In the genomic region with DNA sequence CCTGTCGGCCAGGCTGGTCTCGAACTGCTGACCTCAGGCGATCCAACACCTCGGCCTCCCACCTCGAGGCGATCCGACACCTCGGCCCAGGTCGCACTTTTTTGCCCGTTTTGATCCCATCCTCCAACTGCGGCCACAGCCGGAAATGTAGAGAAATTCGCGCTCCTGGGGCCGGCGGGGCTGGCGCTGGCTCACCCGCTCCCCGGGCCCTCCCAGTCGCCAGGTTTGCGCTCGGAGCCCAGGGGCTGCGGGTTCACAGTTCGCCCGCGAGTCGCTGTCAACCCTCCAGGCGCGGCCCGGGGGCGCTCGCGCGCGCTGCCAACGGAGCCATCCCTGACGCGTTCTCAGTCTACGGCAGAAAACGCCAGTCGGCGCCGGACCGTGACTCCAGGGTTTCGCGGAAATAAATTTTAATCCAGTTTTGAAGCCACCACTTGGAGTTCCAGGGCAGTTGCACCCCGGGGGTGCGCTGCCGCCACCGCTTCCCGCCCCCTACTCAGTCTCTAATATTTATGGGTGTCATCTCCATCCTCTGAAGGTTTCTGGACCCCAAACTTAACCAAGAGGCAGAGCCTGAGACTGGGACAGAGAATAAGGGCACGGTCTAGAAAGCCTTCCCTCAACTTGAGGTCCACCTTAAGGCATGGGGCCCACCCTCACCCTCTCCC, we compare ENCODE assay signal across 8 cellular contexts. TPM values are rescaled to one million over a fixed set of nuclear protein-coding genes. Genes with fewer than 3 reads are reported as not detected.
DNase-seq lines count a peak whose midpoint lies in the region; ATAC-seq, FAIRE-seq and TF ChIP-seq lines count a peak whose summit lies in the region.

No MANE protein-coding gene starts in this region.

- peaks cover 5% of the 10 kb centered on the region for H3K79me1 ChIP-seq in trophoblast cell (ENCODE audit: low read length)

- H3K4me2 ChIP-seq in trophoblast cell (ENCODE audit: low read length): peak overlapping the region; percentile 61

- peak overlapping the region; percentile 45 for H4K91ac ChIP-seq in trophoblast cell (ENCODE audit: low read depth, low read length)

- no peaks in the 10 kb centered on the region for H3K36me3 ChIP-seq in trophoblast cell (ENCODE audit: control insufficient read depth in 1 of 2, insufficient read depth in 2 of 2, low read length in 2 of 2)
- H3K36me3 ChIP-seq in upper lobe of left lung: no peaks in the 10 kb centered on the region

- H3K36me3 Mint-ChIP-seq in activated T-helper 2 cell treated with anti-CD3 and anti-CD28 coated beads, Interferon-gamma antibody, Interleukin-2, Interleukin-4, amounts not matched to agents 10 μg/mL and 5 μg/mL and 100 μg/mL, durations not matched to agents 14 hours and 24 hours and 36 hours (ENCODE audit: low read depth): no peaks in the 10 kb centered on the region

- H2AFZ ChIP-seq in trophoblast cell (ENCODE audit: insufficient read depth, low read length, poor library complexity): peak overlapping the region; percentile 52

- no peak overlapping the region for H3K4ac ChIP-seq in trophoblast cell (ENCODE audit: low read depth, low read length)

- no peak for DNase-seq in GM18507 (ENCODE audit: extremely low spot score, insufficient read length, low read depth)
- DNase-seq in NCI-H69 (lab: John Stamatoyannopoulos, UW): peak; percentile 85
- DNase-seq in activated T-helper 2 cell treated with anti-CD3 and anti-CD28 coated beads, Interferon-gamma antibody, Interleukin-2, Interleukin-4, amounts not matched to agents 10 μg/mL and 5 μg/mL and 100 μg/mL, durations not matched to agents 14 hours and 24 hours and 36 hours (ENCODE audit: low spot score): peak; percentile 73
- DNase-seq in fibroblast of villous mesenchyme (ENCODE audit: low read depth): peak; percentile 78
- peak; percentile 91 to 95 for DNase-seq in trophoblast cell
- peak; percentile 90 to 97 for DNase-seq in upper lobe of left lung

- H3K9me3 Mint-ChIP-seq in activated T-helper 2 cell treated with anti-CD3 and anti-CD28 coated beads, Interferon-gamma antibody, Interleukin-2, Interleukin-4, amounts not matched to agents 10 μg/mL and 5 μg/mL and 100 μg/mL, durations not matched to agents 14 hours and 24 hours and 36 hours: no peaks in the 10 kb centered on the region

- H3K27ac Mint-ChIP-seq in activated T-helper 2 cell treated with anti-CD3 and anti-CD28 coated beads, Interferon-gamma antibody, Interleukin-2, Interleukin-4, amounts not matched to agents 10 μg/mL and 5 μg/mL and 100 μg/mL, durations not matched to agents 14 hours and 24 hours and 36 hours: peak overlapping the region; percentile 22

- peak overlapping the region; percentile 78 for H4K8ac ChIP-seq in trophoblast cell (ENCODE audit: low read depth, low read length)

- H2BK12ac ChIP-seq in trophoblast cell (ENCODE audit: low read length): peak overlapping the region; percentile 82

- WGBS in trophoblast cell (ENCODE audit: extremely low coverage, insufficient coverage, insufficient read length): no CpG with 5 or more reads among the region's 52 CpGs
- WGBS in upper lobe of left lung, 2 donors: 3 to 6% methylated on average over 21 to 52 of the region's 52 CpGs

- H3K27me3 Mint-ChIP-seq in activated T-helper 2 cell treated with anti-CD3 and anti-CD28 coated beads, Interferon-gamma antibody, Interleukin-2, Interleukin-4, amounts not matched to agents 10 μg/mL and 5 μg/mL and 100 μg/mL, durations not matched to agents 14 hours and 24 hours and 36 hours (ENCODE audit: low read depth): no peaks in the 10 kb centered on the region

- H3K4me3 Mint-ChIP-seq in activated T-helper 2 cell treated with anti-CD3 and anti-CD28 coated beads, Interferon-gamma antibody, Interleukin-2, Interleukin-4, amounts not matched to agents 10 μg/mL and 5 μg/mL and 100 μg/mL, durations not matched to agents 14 hours and 24 hours and 36 hours (ENCODE audit: low read depth): peak overlapping the region; percentile 21

- H3K14ac ChIP-seq in trophoblast cell (ENCODE audit: low read length): peak overlapping the region; percentile 57

- no peak for TF ChIP-seq EP300 in upper lobe of left lung (IDR thresholded peaks at IDR 0.05)

- intact Hi-C loops in activated T-helper 2 cell treated with anti-CD3 and anti-CD28 coated beads, Interferon-gamma antibody, Interleukin-2, Interleukin-4, amounts not matched to agents 10 μg/mL and 5 μg/mL and 100 μg/mL, durations not matched to agents 14 hours and 24 hours and 36 hours (cut with micrococcal nuclease): loop anchor here (2.0 kb wide), 2 partner anchors 13 to 17 kb away; partner anchors contain the start of gene TYMP

- no peak overlapping the region for H2AK5ac ChIP-seq in trophoblast cell (ENCODE audit: low read length)

- H3K4me1 Mint-ChIP-seq in activated T-helper 2 cell treated with anti-CD3 and anti-CD28 coated beads, Interferon-gamma antibody, Interleukin-2, Interleukin-4, amounts not matched to agents 10 μg/mL and 5 μg/mL and 100 μg/mL, durations not matched to agents 14 hours and 24 hours and 36 hours (ENCODE audit: low read depth): peaks cover 53% of the 10 kb centered on the region

- TF ChIP-seq POLR2A in upper lobe of left lung (IDR thresholded peaks at IDR 0.05): peak in 1 of 4 donors; percentile 51

- H3K18ac ChIP-seq in trophoblast cell (ENCODE audit: low read length): no peak overlapping the region

- H3K4me3 ChIP-seq in fibroblast of villous mesenchyme (ENCODE audit: low read depth, low read length) (peak overlapping the region; percentile 29), trophoblast cell (ENCODE audit: low read depth, low read length) (no peak overlapping the region), upper lobe of left lung (peak overlapping the region in 3 of 4 donors; percentile 10 to 40 (median 37))

- ATAC-seq in upper lobe of left lung (ENCODE audit: low FRiP score in 2 of 2): peak; percentile 34 to 68
- no peak for ATAC-seq in GM18870 (IDR thresholded peaks at IDR 0.05; ENCODE audit: unreplicated experiment)
- no peak for ATAC-seq in GM19395 (IDR thresholded peaks at IDR 0.05; ENCODE audit: unreplicated experiment)

- no peak overlapping the region for H3K23ac ChIP-seq in trophoblast cell (ENCODE audit: low read length)

- H3K27ac ChIP-seq in trophoblast cell (ENCODE audit: low read depth, low read length) (no peak overlapping the region), upper lobe of left lung (peak overlapping the region; percentile 68 to 98 (median 94))

- H3K27me3 ChIP-seq in trophoblast cell (ENCODE audit: insufficient read depth, low read length) (no peaks in the 10 kb centered on the region), upper lobe of left lung (peaks cover 0 to 29% (median 8%) of the 10 kb centered on the region in 4 donors)

- peak; percentile 59 for TF ChIP-seq CTCF in fibroblast of villous mesenchyme (IDR thresholded peaks at IDR 0.05; ENCODE audit: insufficient read depth, low read depth, low read length)
- TF ChIP-seq CTCF in upper lobe of left lung (IDR thresholded peaks at IDR 0.05): peak; percentile 54 to 70 (median 64)

- no peak overlapping the region for H2BK5ac ChIP-seq in trophoblast cell (ENCODE audit: low read depth, low read length, poor library complexity)

- peak; percentile 93 for FAIRE-seq in GM18507 (lab: Jason Lieb, UNC)

- peaks cover 13 to 20% of the 10 kb centered on the region in 2 experiments for H3K4me1 ChIP-seq in trophoblast cell (ENCODE audit: control insufficient read depth in 1 of 2, insufficient read depth in 2 of 2, low read length in 2 of 2)
- peaks cover 37 to 68% (median 57%) of the 10 kb centered on the region in 4 donors for H3K4me1 ChIP-seq in upper lobe of left lung

- H3K9ac ChIP-seq in trophoblast cell (ENCODE audit: low read length): no peak overlapping the region

- H4K12ac ChIP-seq in trophoblast cell (ENCODE audit: low read depth, low read length): no peak overlapping the region

- H3K79me2 ChIP-seq in trophoblast cell (ENCODE audit: control insufficient read depth, insufficient read depth, low read length, poor library complexity): no peaks in the 10 kb centered on the region

- H3K9me3 ChIP-seq in trophoblast cell (ENCODE audit: insufficient read depth, low read depth, low read length) (no peaks in the 10 kb centered on the region), upper lobe of left lung (no peaks in the 10 kb centered on the region)

- peak overlapping the region; percentile 20 for H2BK120ac ChIP-seq in trophoblast cell (ENCODE audit: insufficient read depth, low read length, poor library complexity)

RNA-seq across cellular contexts. Expression of gene KLHDC7B, which starts 1.5 kb away (rescaled TPM):
- 3.0 and 3.3 TPM in 2 replicates for total RNA-seq in activated T-helper 2 cell treated with anti-CD3 and anti-CD28 coated beads, Interferon-gamma antibody, Interleukin-2, Interleukin-4, amounts not matched to agents 10 μg/mL and 5 μg/mL and 100 μg/mL, durations not matched to agents 14 hours and 24 hours and 36 hours
- total RNA-seq in fibroblast of villous mesenchyme (0.32 TPM in 1 of 2 replicates, not detected in the other), upper lobe of left lung (1 to 10 TPM in 2 of 6 donors, under 1 TPM in 2, not detected in 2; 0.39 to 1.5 (median 0.81) TPM)
- 0.08 and 0.10 TPM in 2 replicates for polyA plus RNA-seq in trophoblast cell (2013)

RNA-seq across cellular contexts. Expression of gene TYMP, which starts 14.4 kb away (rescaled TPM):
- total RNA-seq in activated T-helper 2 cell treated with anti-CD3 and anti-CD28 coated beads, Interferon-gamma antibody, Interleukin-2, Interleukin-4, amounts not matched to agents 10 μg/mL and 5 μg/mL and 100 μg/mL, durations not matched to agents 14 hours and 24 hours and 36 hours: 35.9 and 36.9 TPM in 2 replicates
- total RNA-seq in fibroblast of villous mesenchyme (16.0 and 21.6 TPM in 2 replicates), upper lobe of left lung (100 to 1,000 TPM; 162 to 346 (median 248) TPM)
- 19.5 and 20.6 TPM in 2 replicates for polyA plus RNA-seq in trophoblast cell (2013)

RNA-seq across cellular contexts. Expression of gene SYCE3, which starts 18.5 kb away (rescaled TPM):
- total RNA-seq in activated T-helper 2 cell treated with anti-CD3 and anti-CD28 coated beads, Interferon-gamma antibody, Interleukin-2, Interleukin-4, amounts not matched to agents 10 μg/mL and 5 μg/mL and 100 μg/mL, durations not matched to agents 14 hours and 24 hours and 36 hours: 0.62 TPM in 1 of 2 replicates, not detected in the other
- total RNA-seq in fibroblast of villous mesenchyme (not detected in 2 replicates), upper lobe of left lung (1 to 10 TPM in 1 of 6 donors, not detected in 5; 3.4 TPM)
- 0.53 and 0.62 TPM in 2 replicates for polyA plus RNA-seq in trophoblast cell (2013)

RNA-seq across cellular contexts. Expression of gene SCO2, which starts 18.8 kb away (rescaled TPM):
- 3.8 and 8.7 TPM in 2 replicates for total RNA-seq in activated T-helper 2 cell treated with anti-CD3 and anti-CD28 coated beads, Interferon-gamma antibody, Interleukin-2, Interleukin-4, amounts not matched to agents 10 μg/mL and 5 μg/mL and 100 μg/mL, durations not matched to agents 14 hours and 24 hours and 36 hours
- total RNA-seq in fibroblast of villous mesenchyme (2.6 TPM in 2 replicates), upper lobe of left lung (10 to 100 TPM in 2 of 6 donors, 1 to 10 TPM in 3, not detected in 1; 1.7 to 14.0 (median 9.2) TPM)
- polyA plus RNA-seq in trophoblast cell (2013): 0.60 and 0.63 TPM in 2 replicates

RNA-seq across cellular contexts. Expression of gene CPT1B, which starts 34.0 kb away (rescaled TPM):
- 68.2 and 74.3 TPM in 2 replicates for total RNA-seq in activated T-helper 2 cell treated with anti-CD3 and anti-CD28 coated beads, Interferon-gamma antibody, Interleukin-2, Interleukin-4, amounts not matched to agents 10 μg/mL and 5 μg/mL and 100 μg/mL, durations not matched to agents 14 hours and 24 hours and 36 hours
- total RNA-seq in fibroblast of villous mesenchyme (3.2 and 3.9 TPM in 2 replicates), upper lobe of left lung (10 to 100 TPM in 5 of 6 donors, 1 to 10 TPM in 1; 7.3 to 54.5 (median 19.4) TPM)
- 18.3 and 19.4 TPM in 2 replicates for polyA plus RNA-seq in trophoblast cell (2013)

Comparison
In these comparisons a context has a peak if more than half of its experiments do, and no peak if none do; other contexts are left out.
1. ATAC-seq: peak in upper lobe of left lung (2 of 2); none in GM18870 (single experiment) and GM19395 (single experiment).